In genomic region chr18:34659579-34660517, GRCh38 we compare ENCODE assay signal across 8 cellular contexts. TPM values are rescaled to one million over a fixed set of nuclear protein-coding genes. Genes with fewer than 3 reads are reported as not detected.
DNase-seq lines count a peak whose midpoint lies in the region; ATAC-seq and TF ChIP-seq lines count a peak whose summit lies in the region.

No MANE protein-coding gene starts in this region.

- peak overlapping the region in 57 of 59 donors; percentile 3 to 88 (median 73) for H3K27ac ChIP-seq in dorsolateral prefrontal cortex

- intact Hi-C loops in dorsolateral prefrontal cortex (cut with DNase I): loop anchor here (5.0 to 10.0 kb wide), 2 partner anchors 125 to 127 kb away; no protein-coding TSS in a partner anchor

- peak in 5 of 56 donors; percentile 17 to 41 (median 29) for TF ChIP-seq CTCF in dorsolateral prefrontal cortex (IDR thresholded peaks at IDR 0.05 in 54 of 56, conservative IDR thresholded peaks at IDR 0.05 in 2 of 56; ENCODE audit: low read depth in 1 of 56, partially characterized antibody in 56 of 56)

- H3K27me3 ChIP-seq in dorsolateral prefrontal cortex: no peaks in the 10 kb centered on the region

- no peaks in the 10 kb centered on the region for H3K4me1 Mint-ChIP-seq in activated T-helper 17 cell treated with anti-CD3 and anti-CD28 coated beads, Interleukin-2, amount 50 U/mL, for 72 hours

- no peak overlapping the region for H3K4me3 Mint-ChIP-seq in activated T-helper 17 cell treated with anti-CD3 and anti-CD28 coated beads, Interleukin-2, amount 50 U/mL, for 72 hours

- no peaks in the 10 kb centered on the region for H3K9me3 Mint-ChIP-seq in activated T-helper 17 cell treated with anti-CD3 and anti-CD28 coated beads, Interleukin-2, amount 50 U/mL, for 72 hours

- ATAC-seq in activated T-helper 17 cell treated with anti-CD3 and anti-CD28 coated beads, Interleukin-2, amount 50 U/mL, for 72 hours (replicated peaks): no peak

- DNase-seq in DMS79 (lab: John Stamatoyannopoulos, UW) (peak; percentile 24), DMS79 treated with DMSO at 0.1 percent for 48 hours (lab: John Stamatoyannopoulos, UW) (no peak), NOMO-1 (lab: John Stamatoyannopoulos, UW; ENCODE audit: unreplicated experiment in 2 of 2) (peak; percentile 35 to 57), dorsolateral prefrontal cortex (peak; percentile 13 to 82 (median 68)), left kidney (ENCODE audit: low read depth, low spot score) (peak; percentile 75), superior temporal gyrus (ENCODE audit: extremely low spot score) (peak; percentile 92), NAMALWA (ENCODE audit: low spot score) (no peak)

- peak overlapping the region in 42 of 59 donors; percentile 1 to 53 (median 23) for H3K4me3 ChIP-seq in dorsolateral prefrontal cortex

- no peak overlapping the region for H3K27ac Mint-ChIP-seq in activated T-helper 17 cell treated with anti-CD3 and anti-CD28 coated beads, Interleukin-2, amount 50 U/mL, for 72 hours

- no peaks in the 10 kb centered on the region for H3K36me3 Mint-ChIP-seq in activated T-helper 17 cell treated with anti-CD3 and anti-CD28 coated beads, Interleukin-2, amount 50 U/mL, for 72 hours (ENCODE audit: low read depth)

- H3K27me3 Mint-ChIP-seq in activated T-helper 17 cell treated with anti-CD3 and anti-CD28 coated beads, Interleukin-2, amount 50 U/mL, for 72 hours: peaks cover 7% of the 10 kb centered on the region

RNA-seq across cellular contexts. Expression of gene DTNA, which starts 50.2 kb away (rescaled TPM):
- total RNA-seq in dorsolateral prefrontal cortex: 100 to 1,000 TPM; 265 to 923 (median 401) TPM
- under 1 TPM; 0.11 to 0.15 TPM for total RNA-seq in activated T-helper 17 cell treated with anti-CD3 and anti-CD28 coated beads, Interleukin-2, amount 50 U/mL, for 72 hours

Comparison
In these comparisons a context has a peak if more than half of its experiments do, and no peak if none do; other contexts are left out.
1. DNase-seq: peak in DMS79 (single experiment), NOMO-1 (2 of 2), dorsolateral prefrontal cortex (10 of 10), left kidney (single experiment) and superior temporal gyrus (single experiment); none in DMS79 treated with DMSO at 0.1 percent for 48 hours (single experiment) and NAMALWA (single experiment).
2. RNA of gene DTNA, which starts 50.2 kb away (total RNA-seq): 265 to 923 TPM in dorsolateral prefrontal cortex; 0.11 to 0.15 TPM in activated T-helper 17 cell treated with anti-CD3 and anti-CD28 coated beads, Interleukin-2, amount 50 U/mL, for 72 hours; every median in the first group is over 100 times any median in the second.